Comparison of ENCODE assay signal across 16 cellular contexts in the genomic region with DNA sequence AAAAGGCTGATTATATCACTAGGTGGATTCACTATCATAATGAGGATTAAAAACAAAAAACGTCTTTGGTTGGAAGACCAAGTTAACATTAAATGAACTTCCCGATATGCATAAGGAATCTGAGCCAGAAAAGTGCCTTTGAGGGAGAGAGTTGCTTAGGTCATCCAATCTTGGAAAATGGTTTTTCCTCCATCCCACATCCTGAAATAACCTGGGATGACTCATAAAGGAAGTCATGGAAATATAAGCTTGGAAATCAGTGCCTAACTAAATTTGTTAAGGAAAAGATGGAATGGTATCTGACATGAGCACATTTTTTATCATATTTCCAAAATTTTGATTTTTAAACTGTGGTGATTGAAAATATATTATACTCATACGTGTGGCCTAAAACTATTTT.
"Had no signal": no experiment of that assay in that cellular context is flagged by ENCODE, and none has a peak within 500 bp of the region (broad histone marks: within the 10 kb centered on the region; RNA-seq: fewer than 3 reads in every experiment).

No MANE protein-coding gene starts in this region.

- DNase-seq: activated CD4-positive, alpha-beta memory T cell treated with anti-CD3 and anti-CD28 coated beads, Interleukin-2, amount 10 ng/mL, durations not matched to agents 7 days and 5 days; activated naive CD4-positive, alpha-beta T cell treated with anti-CD3 and anti-CD28 coated beads, Interleukin-2, amount 50 U/mL, for 16 hours; activated T-cell treated with anti-CD3 and anti-CD28 coated beads, Interleukin-2, amount 50 U/mL, for 24 hours; dorsolateral prefrontal cortex; foreskin keratinocyte; heart left ventricle; mesenchymal stem cell; naive thymus-derived CD8-positive, alpha-beta T cell; pancreas; stimulated activated CD4-positive, alpha-beta T cell treated with anti-CD3 and anti-CD28 coated beads, Interleukin-1b, Interleukin-23, amount 100 ng/mL, for 48 hours; T-cell; T-helper 9 cell; upper lobe of right lung had no signal

- H3K4me3 Mint-ChIP-seq: activated CD4-positive, alpha-beta memory T cell treated with anti-CD3 and anti-CD28 coated beads, Interleukin-2, amount 10 ng/mL, durations not matched to agents 7 days and 5 days; activated T-cell treated with anti-CD3 and anti-CD28 coated beads, Interleukin-2, amount 50 U/mL, for 24 hours; naive thymus-derived CD8-positive, alpha-beta T cell; T-cell had no signal

- H3K27ac Mint-ChIP-seq: activated CD4-positive, alpha-beta memory T cell treated with anti-CD3 and anti-CD28 coated beads, Interleukin-2, amount 10 ng/mL, durations not matched to agents 7 days and 5 days; activated T-cell treated with anti-CD3 and anti-CD28 coated beads, Interleukin-2, amount 50 U/mL, for 24 hours; T-cell had no signal

- H3K36me3 Mint-ChIP-seq: T-cell had no signal

- H3K36me3 ChIP-seq: cardiac muscle cell, esophagus muscularis mucosa, heart left ventricle, pancreas, thoracic aorta, upper lobe of right lung had no signal

- H3K27me3 ChIP-seq: cardiac muscle cell, esophagus muscularis mucosa, foreskin keratinocyte, pancreas had no signal

- H3K4me1 ChIP-seq: esophagus muscularis mucosa, foreskin keratinocyte, heart left ventricle, pancreas, upper lobe of right lung had no signal

- H3K27ac ChIP-seq: cardiac muscle cell, dorsolateral prefrontal cortex, esophagus muscularis mucosa, foreskin keratinocyte, heart left ventricle, pancreas, thoracic aorta, upper lobe of right lung had no signal

- H3K9me3 ChIP-seq: esophagus muscularis mucosa, pancreas, thoracic aorta, upper lobe of right lung had no signal

- H3K4me1 Mint-ChIP-seq: activated CD4-positive, alpha-beta memory T cell treated with anti-CD3 and anti-CD28 coated beads, Interleukin-2, amount 10 ng/mL, durations not matched to agents 7 days and 5 days; naive thymus-derived CD8-positive, alpha-beta T cell; T-cell had no signal

- H3K4me3 ChIP-seq: cardiac muscle cell, dorsolateral prefrontal cortex, esophagus muscularis mucosa, heart left ventricle, pancreas, thoracic aorta, upper lobe of right lung had no signal

- H3K27me3 Mint-ChIP-seq: activated CD4-positive, alpha-beta memory T cell treated with anti-CD3 and anti-CD28 coated beads, Interleukin-2, amount 10 ng/mL, durations not matched to agents 7 days and 5 days had no signal
